21 cellular contexts compared by ENCODE assay signal in genomic region chr2:8096484-8096883, GRCh38.
"Had no signal": no experiment of that assay in that cellular context is flagged by ENCODE, and none has a peak within 500 bp of the region (broad histone marks: within the 10 kb centered on the region; RNA-seq: fewer than 3 reads in every experiment).

No MANE protein-coding gene starts in this region.

- H3K27me3 Mint-ChIP-seq: naive thymus-derived CD8-positive, alpha-beta T cell; stimulated activated naive CD8-positive, alpha-beta T cell treated with anti-CD3 and anti-CD28 coated beads, Interleukin-15, amount 100 ng/mL, for 72 hours had no signal

- H3K27ac ChIP-seq: colonic mucosa, gastrocnemius medialis, heart right ventricle, neutrophil, psoas muscle, right lobe of liver, spleen, testis, tibial nerve had no signal

- H3K27me3 ChIP-seq: colonic mucosa, gastrocnemius medialis, heart right ventricle, neutrophil, right lobe of liver, spleen, testis, tibial nerve had no signal

- DNase-seq: colonic mucosa; effector CD4-positive, alpha-beta T cell; endodermal cell; gastrocnemius medialis; heart right ventricle; hypothalamus; mucosa of descending colon; naive thymus-derived CD8-positive, alpha-beta T cell; psoas muscle; retina; right lobe of liver; spleen; stimulated activated CD4-positive, alpha-beta T cell treated with anti-CD3 and anti-CD28 coated beads, Interleukin-15, amount 100 ng/mL, for 24 hours; stimulated activated CD4-positive, alpha-beta T cell treated with anti-CD3 and anti-CD28 coated beads, Interleukin-1b, Interleukin-23, amount 100 ng/mL, for 48 hours; stimulated activated CD4-positive, alpha-beta T cell treated with anti-CD3 and anti-CD28 coated beads, Interleukin-4, amount 100 ng/mL, for 24 hours; stimulated activated naive B cell treated with anti-CD40 and anti-IgM and Interleukin-4, amounts not matched to agents 10 μg/mL and 1 μg/mL and 100 μg/mL, for 72 hours; stimulated activated naive CD8-positive, alpha-beta T cell treated with anti-CD3 and anti-CD28 coated beads, Interleukin-15, amount 100 ng/mL, for 72 hours; testis had no signal

- H3K27ac Mint-ChIP-seq: endodermal cell; stimulated activated naive B cell treated with anti-CD40 and anti-IgM and Interleukin-4, amounts not matched to agents 10 μg/mL and 1 μg/mL and 100 μg/mL, for 72 hours; stimulated activated naive CD8-positive, alpha-beta T cell treated with anti-CD3 and anti-CD28 coated beads, Interleukin-15, amount 100 ng/mL, for 72 hours had no signal

- H3K36me3 Mint-ChIP-seq: naive thymus-derived CD8-positive, alpha-beta T cell; stimulated activated naive B cell treated with anti-CD40 and anti-IgM and Interleukin-4, amounts not matched to agents 10 μg/mL and 1 μg/mL and 100 μg/mL, for 72 hours had no signal

- H3K4me1 Mint-ChIP-seq: endodermal cell; stimulated activated naive B cell treated with anti-CD40 and anti-IgM and Interleukin-4, amounts not matched to agents 10 μg/mL and 1 μg/mL and 100 μg/mL, for 72 hours; stimulated activated naive CD8-positive, alpha-beta T cell treated with anti-CD3 and anti-CD28 coated beads, Interleukin-15, amount 100 ng/mL, for 72 hours had no signal

- ATAC-seq: gastrocnemius medialis; heart right ventricle; left lobe of liver; mucosa of descending colon; naive thymus-derived CD8-positive, alpha-beta T cell; psoas muscle; right lobe of liver; stimulated activated naive B cell treated with anti-CD40 and anti-IgM and Interleukin-4, amounts not matched to agents 10 μg/mL and 1 μg/mL and 100 μg/mL, for 72 hours; stimulated activated naive CD8-positive, alpha-beta T cell treated with anti-CD3 and anti-CD28 coated beads, Interleukin-15, amount 100 ng/mL, for 72 hours had no signal

- H3K4me1 ChIP-seq: colonic mucosa, gastrocnemius medialis, heart right ventricle, psoas muscle, right lobe of liver, spleen, testis, tibial nerve had no signal

- H3K9me3 Mint-ChIP-seq: endodermal cell; stimulated activated naive B cell treated with anti-CD40 and anti-IgM and Interleukin-4, amounts not matched to agents 10 μg/mL and 1 μg/mL and 100 μg/mL, for 72 hours; stimulated activated naive CD8-positive, alpha-beta T cell treated with anti-CD3 and anti-CD28 coated beads, Interleukin-15, amount 100 ng/mL, for 72 hours had no signal

- H3K4me3 Mint-ChIP-seq: endodermal cell; naive thymus-derived CD8-positive, alpha-beta T cell; stimulated activated naive B cell treated with anti-CD40 and anti-IgM and Interleukin-4, amounts not matched to agents 10 μg/mL and 1 μg/mL and 100 μg/mL, for 72 hours; stimulated activated naive CD8-positive, alpha-beta T cell treated with anti-CD3 and anti-CD28 coated beads, Interleukin-15, amount 100 ng/mL, for 72 hours had no signal
